Comparison of ENCODE assay signal across 8 cellular contexts in the genomic region with DNA sequence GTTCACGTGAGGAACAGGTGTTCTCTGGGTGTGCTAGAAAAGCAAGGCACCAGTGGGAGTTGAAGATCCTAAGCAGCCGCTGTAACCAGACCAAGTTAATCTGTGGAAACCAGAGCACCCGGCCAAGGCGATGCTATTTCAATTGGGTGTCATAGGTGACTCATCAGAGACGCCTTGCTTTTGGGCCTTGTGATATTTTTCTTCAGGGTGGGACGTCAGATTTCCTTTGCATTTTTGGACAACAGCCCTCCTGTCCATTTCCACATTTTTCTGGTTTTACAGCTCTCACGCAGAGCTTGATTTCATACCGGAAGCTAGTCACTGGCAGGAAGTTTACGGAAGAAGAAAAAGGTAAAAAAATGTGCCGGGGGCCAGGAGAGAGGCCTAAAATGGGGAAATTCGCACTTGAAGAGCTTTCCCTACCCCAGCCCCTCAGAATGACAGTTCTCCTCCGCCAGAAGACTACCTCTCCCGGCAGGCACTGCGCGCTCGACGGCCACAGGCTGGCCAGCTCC. TPM values are rescaled to one million over a fixed set of nuclear protein-coding genes. Genes with fewer than 3 reads are reported as not detected.
DNase-seq lines count a peak whose midpoint lies in the region; ATAC-seq and TF ChIP-seq lines count a peak whose summit lies in the region.

No MANE protein-coding gene starts in this region.

- peaks cover 24% of the 10 kb centered on the region for H3K27me3 ChIP-seq in neutrophil

- H3K36me3 ChIP-seq in OCI-LY7 (ENCODE audit: insufficient read depth, low read length) (peaks cover 17% of the 10 kb centered on the region), neutrophil (no peaks in the 10 kb centered on the region)

- H3K27ac ChIP-seq in OCI-LY7 (ENCODE audit: low read depth, low read length, poor library complexity, severe bottlenecking) (no peak overlapping the region), neutrophil (peak overlapping the region; percentile 64)

- no peaks in the 10 kb centered on the region for H3K9me3 ChIP-seq in OCI-LY7 (ENCODE audit: low read length)
- H3K9me3 ChIP-seq in neutrophil = no peaks in the 10 kb centered on the region

- TF ChIP-seq CTCF in OCI-LY7 (conservative IDR thresholded peaks at IDR 0.05; ENCODE audit: low read length) = no peak
- no peak for TF ChIP-seq CTCF in endothelial cell (IDR thresholded peaks at IDR 0.05; ENCODE audit: unreplicated experiment)
- TF ChIP-seq CTCF in neutrophil (IDR thresholded peaks at IDR 0.05) = no peak

- peaks cover 37% of the 10 kb centered on the region for H3K79me2 ChIP-seq in OCI-LY7 (ENCODE audit: insufficient read depth, low read depth, low read length)

- BruUV-seq in OCI-LY7 (replicated peaks; lab: Mats Ljungman, UMichigan) = no TSS peak

- POLR2A ChIA-PET in OCI-LY7 (lab: Charles Lee) = interaction anchor here (0.6 to 4.4 kb wide), 22 partner anchors 8 to 503 kb away, joined by 3 to 68 read pairs (median 6); no protein-coding TSS in a partner anchor

- peak overlapping the region; percentile 70 for H3K4me2 ChIP-seq in OCI-LY7 (ENCODE audit: low read length)

- no peaks in the 10 kb centered on the region for H3K36me3 Mint-ChIP-seq in endothelial cell (ENCODE audit: low read depth, unreplicated experiment)

- no peaks in the 10 kb centered on the region for H3K9me2 ChIP-seq in OCI-LY7 (ENCODE audit: insufficient read depth, low read length)

- H3K4me3 ChIP-seq in GM08714 (ENCODE audit: low read length) = peak overlapping the region; percentile 45; the same call in 1 of the 2 replicates
- H3K4me3 ChIP-seq in OCI-LY7 (ENCODE audit: low read depth, low read length, poor library complexity, severe bottlenecking) = peak overlapping the region; percentile 92
- H3K4me3 ChIP-seq in neutrophil (ENCODE audit: low read depth in 1 of 2, low read length in 1 of 2) = peak overlapping the region; percentile 74 to 83

- no peak for DNase-seq in OCI-LY7 (ENCODE audit: low spot score)
- no peak for DNase-seq in endothelial cell (ENCODE audit: low spot score)
- no peak for DNase-seq in GOT3 (lab: John Stamatoyannopoulos, UW)
- no peak for DNase-seq in T-helper 9 cell
- DNase-seq in GM19238 (ENCODE audit: insufficient read length, low spot score) = no peak

- peaks cover 44% of the 10 kb centered on the region for H3K4me1 ChIP-seq in OCI-LY7 (ENCODE audit: insufficient read depth, low read length, poor library complexity, severe bottlenecking)
- H3K4me1 ChIP-seq in neutrophil (ENCODE audit: control insufficient read depth in 1 of 2, insufficient read depth in 1 of 2, low read depth in 1 of 2, low read length in 1 of 2) = peaks cover 13 to 23% of the 10 kb centered on the region in 2 experiments

- ATAC-seq in GM21717 (IDR thresholded peaks at IDR 0.05; ENCODE audit: unreplicated experiment) = no peak

- peaks cover 15% of the 10 kb centered on the region; the same call in 1 of the 2 replicates for H4K20me1 ChIP-seq in OCI-LY7 (ENCODE audit: insufficient read depth, low read length)

- intact Hi-C loops in OCI-LY7 (cut with micrococcal nuclease; ENCODE audit: unreplicated experiment) = loop anchor here (1.0 kb wide), 2 partner anchors 19 to 51 kb away; no protein-coding TSS in a partner anchor

- H2AFZ ChIP-seq in OCI-LY7 (ENCODE audit: low read length) = peak overlapping the region; percentile 78

- CTCF ChIA-PET in OCI-LY7 (lab: Charles Lee; ENCODE audit: unreplicated experiment) = interaction anchor here (0.6 to 1.1 kb wide), 7 partner anchors 9 to 596 kb away, joined by 3 to 6 read pairs (median 4); no protein-coding TSS in a partner anchor

- H3K4me1 Mint-ChIP-seq in endothelial cell (ENCODE audit: unreplicated experiment) = peaks cover 9% of the 10 kb centered on the region

- H3K9me3 Mint-ChIP-seq in endothelial cell (ENCODE audit: unreplicated experiment) = no peaks in the 10 kb centered on the region

- peaks cover 2% of the 10 kb centered on the region for H3K27me3 Mint-ChIP-seq in endothelial cell (ENCODE audit: unreplicated experiment)

- peak overlapping the region; percentile 16 for H3K27ac Mint-ChIP-seq in endothelial cell (ENCODE audit: unreplicated experiment)

- H3K4me3 Mint-ChIP-seq in endothelial cell (ENCODE audit: unreplicated experiment) = peak overlapping the region; percentile 93

RNA-seq across cellular contexts. Expression of a gene that starts 0.5 kb away (rescaled TPM):
- 16.4 and 18.4 TPM in 2 replicates for total RNA-seq in OCI-LY7 (2014; rRNA removed; shearing (Covaris generic))
- 24.8 and 26.3 TPM in 2 replicates for total RNA-seq in OCI-LY7 (2022)
- total RNA-seq in endothelial cell (ENCODE audit: unreplicated experiment) = 6.3 TPM
